Comparison of ENCODE assay signal across 1 cellular context in the genomic region with DNA sequence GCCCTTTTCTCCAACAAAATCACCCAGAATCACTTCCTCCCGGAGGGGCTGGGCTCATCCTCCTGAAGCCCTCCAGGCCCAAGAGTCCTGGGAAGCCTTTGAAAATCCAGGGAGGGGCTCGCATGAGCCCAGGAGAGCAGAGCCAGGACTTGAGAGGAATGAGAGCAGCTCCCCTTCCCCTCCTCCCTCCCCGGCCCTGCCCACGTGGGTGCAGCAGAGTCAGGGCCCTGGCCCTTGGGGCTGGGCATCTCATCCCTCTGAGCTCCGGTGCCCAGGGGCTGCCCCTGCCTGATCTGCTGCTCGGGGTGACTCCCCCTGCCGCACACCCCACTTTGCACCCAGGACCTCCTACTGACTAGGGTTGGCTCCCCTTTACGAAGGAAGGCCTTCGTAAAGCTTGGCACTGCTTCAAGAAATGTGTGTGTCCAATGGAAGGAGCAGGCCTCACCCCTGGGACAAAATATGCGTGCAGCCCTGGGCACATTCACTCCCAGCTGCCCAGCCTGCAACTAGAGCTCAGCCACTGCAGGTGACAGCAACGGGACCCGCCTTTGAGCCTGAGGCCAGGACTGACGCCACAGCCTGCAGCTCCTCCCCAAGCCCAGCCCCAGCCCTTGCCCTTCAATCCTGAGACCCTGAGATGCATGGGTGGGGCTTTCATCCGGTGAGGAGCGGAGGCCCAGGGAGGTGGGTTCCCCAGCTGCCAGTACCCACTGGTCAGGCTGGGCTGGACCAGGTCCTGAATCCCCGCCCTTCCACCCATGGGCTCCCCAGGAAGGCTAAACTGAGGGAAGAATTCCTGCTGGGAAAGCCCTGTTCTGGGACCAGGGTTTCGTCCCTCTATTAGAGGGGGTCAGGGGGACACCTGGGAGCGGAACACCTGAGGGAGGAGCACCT.
TF ChIP-seq lines count a peak whose summit lies in the region.

No MANE protein-coding gene starts in this region.

TF ChIP-seq in GM23338, 12 proteins besides CTCF, POLR2A, EP300 and RAD21 (continued from another document):
- TF ChIP-seq, protein P1, sequence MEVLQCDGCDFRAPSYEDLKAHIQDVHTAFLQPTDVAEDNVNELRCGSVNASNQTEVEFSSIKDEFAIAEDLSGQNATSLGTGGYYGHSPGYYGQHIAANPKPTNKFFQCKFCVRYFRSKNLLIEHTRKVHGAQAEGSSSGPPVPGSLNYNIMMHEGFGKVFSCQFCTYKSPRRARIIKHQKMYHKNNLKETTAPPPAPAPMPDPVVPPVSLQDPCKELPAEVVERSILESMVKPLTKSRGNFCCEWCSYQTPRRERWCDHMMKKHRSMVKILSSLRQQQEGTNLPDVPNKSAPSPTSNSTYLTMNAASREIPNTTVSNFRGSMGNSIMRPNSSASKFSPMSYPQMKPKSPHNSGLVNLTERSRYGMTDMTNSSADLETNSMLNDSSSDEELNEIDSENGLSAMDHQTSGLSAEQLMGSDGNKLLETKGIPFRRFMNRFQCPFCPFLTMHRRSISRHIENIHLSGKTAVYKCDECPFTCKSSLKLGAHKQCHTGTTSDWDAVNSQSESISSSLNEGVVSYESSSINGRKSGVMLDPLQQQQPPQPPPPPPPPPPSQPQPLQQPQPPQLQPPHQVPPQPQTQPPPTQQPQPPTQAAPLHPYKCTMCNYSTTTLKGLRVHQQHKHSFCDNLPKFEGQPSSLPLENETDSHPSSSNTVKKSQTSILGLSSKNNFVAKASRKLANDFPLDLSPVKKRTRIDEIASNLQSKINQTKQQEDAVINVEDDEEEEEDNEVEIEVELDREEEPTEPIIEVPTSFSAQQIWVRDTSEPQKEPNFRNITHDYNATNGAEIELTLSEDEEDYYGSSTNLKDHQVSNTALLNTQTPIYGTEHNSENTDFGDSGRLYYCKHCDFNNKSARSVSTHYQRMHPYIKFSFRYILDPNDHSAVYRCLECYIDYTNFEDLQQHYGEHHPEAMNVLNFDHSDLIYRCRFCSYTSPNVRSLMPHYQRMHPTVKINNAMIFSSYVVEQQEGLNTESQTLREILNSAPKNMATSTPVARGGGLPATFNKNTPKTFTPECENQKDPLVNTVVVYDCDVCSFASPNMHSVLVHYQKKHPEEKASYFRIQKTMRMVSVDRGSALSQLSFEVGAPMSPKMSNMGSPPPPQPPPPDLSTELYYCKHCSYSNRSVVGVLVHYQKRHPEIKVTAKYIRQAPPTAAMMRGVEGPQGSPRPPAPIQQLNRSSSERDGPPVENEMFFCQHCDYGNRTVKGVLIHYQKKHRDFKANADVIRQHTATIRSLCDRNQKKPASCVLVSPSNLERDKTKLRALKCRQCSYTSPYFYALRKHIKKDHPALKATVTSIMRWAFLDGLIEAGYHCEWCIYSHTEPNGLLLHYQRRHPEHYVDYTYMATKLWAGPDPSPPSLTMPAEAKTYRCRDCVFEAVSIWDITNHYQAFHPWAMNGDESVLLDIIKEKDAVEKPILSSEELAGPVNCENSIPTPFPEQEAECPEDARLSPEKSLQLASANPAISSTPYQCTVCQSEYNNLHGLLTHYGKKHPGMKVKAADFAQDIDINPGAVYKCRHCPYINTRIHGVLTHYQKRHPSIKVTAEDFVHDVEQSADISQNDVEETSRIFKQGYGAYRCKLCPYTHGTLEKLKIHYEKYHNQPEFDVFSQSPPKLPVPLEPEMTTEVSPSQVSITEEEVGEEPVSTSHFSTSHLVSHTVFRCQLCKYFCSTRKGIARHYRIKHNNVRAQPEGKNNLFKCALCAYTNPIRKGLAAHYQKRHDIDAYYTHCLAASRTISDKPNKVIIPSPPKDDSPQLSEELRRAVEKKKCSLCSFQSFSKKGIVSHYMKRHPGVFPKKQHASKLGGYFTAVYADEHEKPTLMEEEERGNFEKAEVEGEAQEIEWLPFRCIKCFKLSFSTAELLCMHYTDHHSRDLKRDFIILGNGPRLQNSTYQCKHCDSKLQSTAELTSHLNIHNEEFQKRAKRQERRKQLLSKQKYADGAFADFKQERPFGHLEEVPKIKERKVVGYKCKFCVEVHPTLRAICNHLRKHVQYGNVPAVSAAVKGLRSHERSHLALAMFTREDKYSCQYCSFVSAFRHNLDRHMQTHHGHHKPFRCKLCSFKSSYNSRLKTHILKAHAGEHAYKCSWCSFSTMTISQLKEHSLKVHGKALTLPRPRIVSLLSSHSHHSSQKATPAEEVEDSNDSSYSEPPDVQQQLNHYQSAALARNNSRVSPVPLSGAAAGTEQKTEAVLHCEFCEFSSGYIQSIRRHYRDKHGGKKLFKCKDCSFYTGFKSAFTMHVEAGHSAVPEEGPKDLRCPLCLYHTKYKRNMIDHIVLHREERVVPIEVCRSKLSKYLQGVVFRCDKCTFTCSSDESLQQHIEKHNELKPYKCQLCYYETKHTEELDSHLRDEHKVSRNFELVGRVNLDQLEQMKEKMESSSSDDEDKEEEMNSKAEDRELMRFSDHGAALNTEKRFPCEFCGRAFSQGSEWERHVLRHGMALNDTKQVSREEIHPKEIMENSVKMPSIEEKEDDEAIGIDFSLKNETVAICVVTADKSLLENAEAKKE (CRISPR knock-in tag; IDR thresholded peaks at IDR 0.05): no peak
- TF ChIP-seq ZNF114 (CRISPR knock-in tag; IDR thresholded peaks at IDR 0.05): no peak
